Comparison of ENCODE assay signal across 24 cellular contexts in genomic region chr1:221598122-221598521, GRCh38.
DNase-seq lines count a peak whose midpoint lies in the region.
"Had no signal": no experiment of that assay in that cellular context is flagged by ENCODE, and none has a peak within 500 bp of the region (broad histone marks: within the 10 kb centered on the region; RNA-seq: fewer than 3 reads in every experiment).

No MANE protein-coding gene starts in this region.

- peak in 23 of 42 donors; percentile 9 to 66 (median 33) for DNase-seq in head of caudate nucleus
- peak; percentile 17 for DNase-seq in middle frontal gyrus (ENCODE audit: extremely low spot score, low spot score)
- DNase-seq in superior temporal gyrus (ENCODE audit: extremely low spot score), result peak; percentile 89
- DNase-seq in OCI-M1 (lab: John Stamatoyannopoulos, UW), result no peak
- no peak for DNase-seq in NCI-H2171 treated with DMSO at 0.1 percent for 48 hours (lab: John Stamatoyannopoulos, UW)
- DNase-seq in NCI-H82 (lab: John Stamatoyannopoulos, UW), result no peak
- DNase-seq: 8988T, ACHN, Calu3, DMS79 treated with DMSO at 0.1 percent for 48 hours, GF-D8, GOT3, Karpas-422, NCI-H1105, NCI-H1436 treated with DMSO at 0.1 percent for 48 hours, NCI-H187 treated with DMSO at 0.1 percent for 48 hours, NCI-H2107, NCI-H446, NCI-H526, Right ventricle myocardium superior, RPMI8226 had no signal

- intact Hi-C loops in head of caudate nucleus (cut with DNase I), result no loop called here

- H3K27ac ChIP-seq in angular gyrus (ENCODE audit: low read depth, low read length), result peak overlapping the region; percentile 72
- H3K27ac ChIP-seq: HL-60, SJSA1 had no signal

Comparison
In these comparisons a context has a peak if more than half of its experiments do, and no peak if none do; other contexts are left out.
1. DNase-seq: peak in head of caudate nucleus (23 of 42), middle frontal gyrus (single experiment) and superior temporal gyrus (single experiment); none in OCI-M1 (single experiment), NCI-H2171 treated with DMSO at 0.1 percent for 48 hours (single experiment) and NCI-H82 (single experiment).